Comparison of ENCODE assay signal across 17 cellular contexts in the genomic region with DNA sequence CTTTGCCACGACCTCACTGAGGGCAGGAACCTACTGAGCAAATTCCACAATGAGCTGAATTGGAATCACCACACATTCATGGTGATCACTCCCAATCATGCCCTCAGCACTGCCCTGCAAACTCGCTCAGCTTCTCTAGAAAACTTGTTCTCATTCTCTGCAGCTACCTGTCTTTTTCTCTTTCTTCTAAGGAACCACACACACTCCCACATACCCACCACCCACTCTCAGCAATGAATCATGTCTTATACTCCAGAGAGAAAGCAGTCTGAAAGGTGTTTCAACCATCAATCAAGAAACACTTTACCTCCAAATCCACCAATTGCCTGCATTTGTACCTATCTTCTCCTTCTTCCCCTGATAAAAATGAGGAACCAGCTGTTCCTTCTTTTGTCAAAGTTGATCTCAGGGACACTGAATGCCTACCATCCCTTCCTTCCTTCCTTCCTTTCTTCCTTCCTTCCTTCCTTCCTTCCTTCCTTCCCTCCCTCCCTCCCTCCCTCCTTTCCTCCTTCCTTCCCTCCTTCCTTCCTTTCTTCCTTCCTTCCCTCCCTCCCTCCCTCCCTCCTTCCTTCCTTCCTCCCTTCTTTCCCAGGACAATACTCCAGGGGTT.
DNase-seq lines count a peak whose midpoint lies in the region; ATAC-seq, FAIRE-seq and TF ChIP-seq lines count a peak whose summit lies in the region.
"Had no signal": no experiment of that assay in that cellular context is flagged by ENCODE, and none has a peak within 500 bp of the region (broad histone marks: within the 10 kb centered on the region; RNA-seq: fewer than 3 reads in every experiment).

No MANE protein-coding gene starts in this region.

- H3K4me1 ChIP-seq in astrocyte (ENCODE audit: insufficient read depth, low read length), result no peaks in the 10 kb centered on the region
- peaks cover 12% of the 10 kb centered on the region for H3K4me1 ChIP-seq in vagina
- H3K4me1 ChIP-seq: A549, thyroid gland had no signal

- no peaks in the 10 kb centered on the region for H3K9me3 Mint-ChIP-seq in activated CD4-positive, alpha-beta T cell treated with anti-CD3 and anti-CD28 coated beads for 36 hours (ENCODE audit: low read depth)
- H3K9me3 Mint-ChIP-seq in astrocyte (ENCODE audit: unreplicated experiment), result no peaks in the 10 kb centered on the region
- peaks cover 4 to 5% of the 10 kb centered on the region in 2 donors for H3K9me3 Mint-ChIP-seq in stimulated activated naive B cell treated with anti-CD40 and anti-IgM and Interleukin-4, amounts not matched to agents 10 μg/mL and 1 μg/mL and 100 μg/mL, for 72 hours
- H3K9me3 Mint-ChIP-seq: activated B cell treated with CpG ODN at 0.5 μM for 24 hours had no signal

- TF ChIP-seq CTCF in astrocyte (IDR thresholded peaks at IDR 0.05; ENCODE audit: insufficient read depth, low read depth, low read length) (no peak), vagina (IDR thresholded peaks at IDR 0.05) (no peak)

- H3K4me3 ChIP-seq in astrocyte (ENCODE audit: insufficient read depth, low read depth, low read length), result no peak overlapping the region
- H3K4me3 ChIP-seq in vagina, result no peak overlapping the region
- H3K4me3 ChIP-seq: A549, BLaER1, lung, thyroid gland had no signal

- no peaks in the 10 kb centered on the region for H3K36me3 Mint-ChIP-seq in activated CD4-positive, alpha-beta T cell treated with anti-CD3 and anti-CD28 coated beads for 36 hours (ENCODE audit: low read depth)
- no peaks in the 10 kb centered on the region for H3K36me3 Mint-ChIP-seq in astrocyte (ENCODE audit: low read depth, unreplicated experiment)
- H3K36me3 Mint-ChIP-seq in stimulated activated naive B cell treated with anti-CD40 and anti-IgM and Interleukin-4, amounts not matched to agents 10 μg/mL and 1 μg/mL and 100 μg/mL, for 72 hours, result peaks cover 0 to 3% of the 10 kb centered on the region in 2 donors

- H3K9ac ChIP-seq in astrocyte (ENCODE audit: low read length), result no peak overlapping the region
- H3K9ac ChIP-seq: BLaER1, KMS-11 had no signal

- H3K4me3 Mint-ChIP-seq in activated CD4-positive, alpha-beta T cell treated with anti-CD3 and anti-CD28 coated beads for 36 hours, result no peak overlapping the region
- no peak overlapping the region for H3K4me3 Mint-ChIP-seq in astrocyte (ENCODE audit: unreplicated experiment)
- H3K4me3 Mint-ChIP-seq in stimulated activated naive B cell treated with anti-CD40 and anti-IgM and Interleukin-4, amounts not matched to agents 10 μg/mL and 1 μg/mL and 100 μg/mL, for 72 hours, result peak overlapping the region in 1 of 2 donors; percentile 21
- H3K4me3 Mint-ChIP-seq: activated B cell treated with CpG ODN at 0.5 μM for 24 hours had no signal

- H3K27ac Mint-ChIP-seq in activated CD4-positive, alpha-beta T cell treated with anti-CD3 and anti-CD28 coated beads for 36 hours, result no peak overlapping the region
- H3K27ac Mint-ChIP-seq in astrocyte (ENCODE audit: unreplicated experiment), result peak overlapping the region; percentile 58
- H3K27ac Mint-ChIP-seq in stimulated activated naive B cell treated with anti-CD40 and anti-IgM and Interleukin-4, amounts not matched to agents 10 μg/mL and 1 μg/mL and 100 μg/mL, for 72 hours, result peak overlapping the region; percentile 53
- H3K27ac Mint-ChIP-seq: activated B cell treated with CpG ODN at 0.5 μM for 24 hours had no signal

- no peaks in the 10 kb centered on the region for H3K79me2 ChIP-seq in astrocyte (ENCODE audit: insufficient read depth, low read length)

- ATAC-seq in activated CD4-positive, alpha-beta T cell treated with anti-CD3 and anti-CD28 coated beads for 36 hours, result peak; percentile 42
- ATAC-seq in stimulated activated naive B cell treated with anti-CD40 and anti-IgM and Interleukin-4, amounts not matched to agents 10 μg/mL and 1 μg/mL and 100 μg/mL, for 72 hours (replicated peaks), result peak in 1 of 2 donors; percentile 37
- ATAC-seq: A549 had no signal

- intact Hi-C loops in activated CD4-positive, alpha-beta T cell treated with anti-CD3 and anti-CD28 coated beads for 36 hours (cut with DNase I, micrococcal nuclease), result no loop called here
- intact Hi-C loops in vagina (cut with DNase I), result no loop called here

- H3K9me3 ChIP-seq in astrocyte (ENCODE audit: insufficient read depth, low read depth, low read length) (no peaks in the 10 kb centered on the region), vagina (no peaks in the 10 kb centered on the region)
- H3K9me3 ChIP-seq: A549, thyroid gland had no signal

- peak; percentile 29 for DNase-seq in activated CD4-positive, alpha-beta T cell treated with anti-CD3 and anti-CD28 coated beads for 36 hours
- DNase-seq in activated CD4-positive, alpha-beta T cell treated with anti-CD3 and anti-CD28 coated beads, Interleukin-2, amount 50 U/mL, for 1 hour, result no peak
- peak; percentile 21 to 49 for DNase-seq in stimulated activated CD8-positive, alpha-beta memory T cell treated with anti-CD3 and anti-CD28 coated beads, Interleukin-7, amount 100 ng/mL, for 4 hours (ENCODE audit: low read depth in 2 of 2)
- DNase-seq in stimulated activated CD8-positive, alpha-beta memory T cell treated with anti-CD3 and anti-CD28 coated beads, Interleukin-4, amount 100 ng/mL, for 48 hours, result no peak
- no peak for DNase-seq in astrocyte (ENCODE audit: low read depth)
- DNase-seq in stimulated activated naive B cell treated with anti-CD40 and anti-IgM and Interleukin-4, amounts not matched to agents 10 μg/mL and 1 μg/mL and 100 μg/mL, for 72 hours, result no peak
- DNase-seq in vagina (ENCODE audit: extremely low spot score in 2 of 2), result no peak
- DNase-seq in H4 (ENCODE audit: low spot score), result no peak
- DNase-seq: activated B cell treated with CpG ODN at 0.5 μM for 24 hours, GF-D8, SIG-M5, thyroid gland had no signal

- no peak overlapping the region for H3K4me2 ChIP-seq in astrocyte (ENCODE audit: low read length)
- H3K4me2 ChIP-seq: A549, BLaER1, KMS-11 had no signal

- H4K20me1 ChIP-seq in astrocyte (ENCODE audit: insufficient read depth, low read length), result no peaks in the 10 kb centered on the region
- H4K20me1 ChIP-seq: BLaER1 had no signal

- H3K27ac ChIP-seq in astrocyte (ENCODE audit: low read depth, low read length) (no peak overlapping the region), vagina (no peak overlapping the region)
- H3K27ac ChIP-seq: A549, BLaER1, KMS-11, thyroid gland had no signal

- FAIRE-seq in astrocyte (lab: Jason Lieb, UNC), result no peak
- FAIRE-seq: A549, GM12892 had no signal

- no peak overlapping the region for H2AFZ ChIP-seq in astrocyte (ENCODE audit: low read depth, low read length)

- no peaks in the 10 kb centered on the region for H3K36me3 ChIP-seq in astrocyte (ENCODE audit: insufficient read depth, low read length)
- no peaks in the 10 kb centered on the region for H3K36me3 ChIP-seq in vagina
- H3K36me3 ChIP-seq: BLaER1, thyroid gland had no signal

- H3K27me3 Mint-ChIP-seq in activated CD4-positive, alpha-beta T cell treated with anti-CD3 and anti-CD28 coated beads for 36 hours, result no peaks in the 10 kb centered on the region
- H3K27me3 Mint-ChIP-seq in astrocyte (ENCODE audit: low read depth, unreplicated experiment), result no peaks in the 10 kb centered on the region
- no peaks in the 10 kb centered on the region for H3K27me3 Mint-ChIP-seq in stimulated activated naive B cell treated with anti-CD40 and anti-IgM and Interleukin-4, amounts not matched to agents 10 μg/mL and 1 μg/mL and 100 μg/mL, for 72 hours
- H3K27me3 Mint-ChIP-seq: activated B cell treated with CpG ODN at 0.5 μM for 24 hours had no signal

- H3K27me3 ChIP-seq in astrocyte (ENCODE audit: insufficient read depth, low read length) (no peaks in the 10 kb centered on the region), vagina (no peaks in the 10 kb centered on the region)
- H3K27me3 ChIP-seq: BLaER1, thyroid gland had no signal

- POLR2A ChIA-PET in activated CD4-positive, alpha-beta T cell treated with anti-CD3 and anti-CD28 coated beads for 36 hours (lab: Charles Lee), result no interaction called here

- CTCF ChIA-PET in activated CD4-positive, alpha-beta T cell treated with anti-CD3 and anti-CD28 coated beads for 36 hours (lab: Charles Lee), result no interaction called here

- TF ChIP-seq POLR2A in vagina (IDR thresholded peaks at IDR 0.05), result no peak

- H3K4me1 Mint-ChIP-seq in activated CD4-positive, alpha-beta T cell treated with anti-CD3 and anti-CD28 coated beads for 36 hours, result peaks cover 15% of the 10 kb centered on the region
- peaks cover 8% of the 10 kb centered on the region for H3K4me1 Mint-ChIP-seq in astrocyte (ENCODE audit: low read depth, unreplicated experiment)
- peaks cover 22 to 40% of the 10 kb centered on the region in 2 donors for H3K4me1 Mint-ChIP-seq in stimulated activated naive B cell treated with anti-CD40 and anti-IgM and Interleukin-4, amounts not matched to agents 10 μg/mL and 1 μg/mL and 100 μg/mL, for 72 hours

Comparison
In these comparisons a context has a peak if more than half of its experiments do, and no peak if none do; other contexts are left out.
1. DNase-seq: peak in activated CD4-positive, alpha-beta T cell treated with anti-CD3 and anti-CD28 coated beads for 36 hours (single experiment) and stimulated activated CD8-positive, alpha-beta memory T cell treated with anti-CD3 and anti-CD28 coated beads, Interleukin-7, amount 100 ng/mL, for 4 hours (2 of 2); none in activated CD4-positive, alpha-beta T cell treated with anti-CD3 and anti-CD28 coated beads, Interleukin-2, amount 50 U/mL, for 1 hour (single experiment), stimulated activated CD8-positive, alpha-beta memory T cell treated with anti-CD3 and anti-CD28 coated beads, Interleukin-4, amount 100 ng/mL, for 48 hours (single experiment), astrocyte (single experiment), stimulated activated naive B cell treated with anti-CD40 and anti-IgM and Interleukin-4, amounts not matched to agents 10 μg/mL and 1 μg/mL and 100 μg/mL, for 72 hours (single experiment), vagina (0 of 2) and H4 (single experiment).